19 cellular contexts compared by ENCODE assay signal in genomic region chr2:27961997-27962396, GRCh38.
DNase-seq lines count a peak whose midpoint lies in the region; TF ChIP-seq lines count a peak whose summit lies in the region.
"Had no signal": no experiment of that assay in that cellular context is flagged by ENCODE, and none has a peak within 500 bp of the region (broad histone marks: within the 10 kb centered on the region; RNA-seq: fewer than 3 reads in every experiment).

No MANE protein-coding gene starts in this region.

- H3K9me2 ChIP-seq in GM23248 (ENCODE audit: insufficient read depth) = no peaks in the 10 kb centered on the region

- H3K27me3 Mint-ChIP-seq in activated T-helper 2 cell treated with anti-CD3 and anti-CD28 coated beads, Interferon-gamma antibody, Interleukin-2, Interleukin-4, amounts not matched to agents 10 μg/mL and 5 μg/mL and 100 μg/mL, durations not matched to agents 14 hours and 24 hours and 36 hours (ENCODE audit: low read depth) = no peaks in the 10 kb centered on the region
- H3K27me3 Mint-ChIP-seq in T-helper 2 cell treated with Interferon-gamma antibody and Interleukin-4, amounts not matched to agents 5 μg/mL and 100 μg/mL, for 36 hours (ENCODE audit: low read depth) = no peaks in the 10 kb centered on the region
- H3K27me3 Mint-ChIP-seq: activated CD4-positive, alpha-beta T cell treated with anti-CD3 and anti-CD28 coated beads for 36 hours had no signal

- CTCF ChIA-PET in A673 (lab: Charles Lee) = no interaction called here

- no peaks in the 10 kb centered on the region for H3K27me3 ChIP-seq in ACC112 (ENCODE audit: insufficient read depth, low read length)
- no peaks in the 10 kb centered on the region for H3K27me3 ChIP-seq in GM23248 (replicated peaks; ENCODE audit: insufficient read depth)
- H3K27me3 ChIP-seq in A673 (replicated peaks; ENCODE audit: insufficient read depth, low read depth, low read length, poor library complexity) = no peaks in the 10 kb centered on the region
- H3K27me3 ChIP-seq: BE2C had no signal

- WGBS in GM23248 (ENCODE audit: low coverage in 1 of 2, low lambda C conversion rate in 2 of 2, missing lambda C conversion rate in 2 of 2), 2 experiments = 57 to 58% methylated on average over 2 of the region's 2 CpGs

- POLR2A ChIA-PET in A673 (lab: Charles Lee; ENCODE audit: low non-redundant PET) = no interaction called here

- in situ Hi-C loops in GM23248 (cut with MboI) = no loop called here

- H3K27ac Mint-ChIP-seq in activated T-helper 2 cell treated with anti-CD3 and anti-CD28 coated beads, Interferon-gamma antibody, Interleukin-2, Interleukin-4, amounts not matched to agents 10 μg/mL and 5 μg/mL and 100 μg/mL, durations not matched to agents 14 hours and 24 hours and 36 hours = peak overlapping the region; percentile 0
- no peak overlapping the region for H3K27ac Mint-ChIP-seq in T-helper 2 cell treated with Interferon-gamma antibody and Interleukin-4, amounts not matched to agents 5 μg/mL and 100 μg/mL, for 36 hours
- H3K27ac Mint-ChIP-seq: activated CD4-positive, alpha-beta T cell treated with anti-CD3 and anti-CD28 coated beads for 36 hours; H9 had no signal

- H3K9me3 ChIP-seq in GM23248 (ENCODE audit: low read depth) (no peaks in the 10 kb centered on the region), A673 (ENCODE audit: low read depth, low read length, poor library complexity, severe bottlenecking) (no peaks in the 10 kb centered on the region)
- H3K9me3 ChIP-seq: BE2C had no signal

- no TSS peak for BruUV-seq in A673 (replicated peaks; lab: Mats Ljungman, UMichigan)

- H3K79me2 ChIP-seq in ACC112 (ENCODE audit: control insufficient read depth, insufficient read depth, low read length, unreplicated experiment) = peaks cover 44% of the 10 kb centered on the region
- H3K79me2 ChIP-seq in GM23248 (ENCODE audit: insufficient read depth) = peaks cover 42% of the 10 kb centered on the region

- no peak overlapping the region for H3K4me3 Mint-ChIP-seq in activated T-helper 2 cell treated with anti-CD3 and anti-CD28 coated beads, Interferon-gamma antibody, Interleukin-2, Interleukin-4, amounts not matched to agents 10 μg/mL and 5 μg/mL and 100 μg/mL, durations not matched to agents 14 hours and 24 hours and 36 hours (ENCODE audit: low read depth)
- H3K4me3 Mint-ChIP-seq in T-helper 2 cell treated with Interferon-gamma antibody and Interleukin-4, amounts not matched to agents 5 μg/mL and 100 μg/mL, for 36 hours = no peak overlapping the region
- H3K4me3 Mint-ChIP-seq: activated CD4-positive, alpha-beta T cell treated with anti-CD3 and anti-CD28 coated beads for 36 hours; activated T-cell treated with anti-CD3 and anti-CD28 coated beads, Interleukin-2, amount 50 U/mL, for 4 hours; H9 had no signal

- peaks cover 40% of the 10 kb centered on the region for H3K36me3 Mint-ChIP-seq in activated T-helper 2 cell treated with anti-CD3 and anti-CD28 coated beads, Interferon-gamma antibody, Interleukin-2, Interleukin-4, amounts not matched to agents 10 μg/mL and 5 μg/mL and 100 μg/mL, durations not matched to agents 14 hours and 24 hours and 36 hours (ENCODE audit: low read depth)
- peaks cover 30% of the 10 kb centered on the region for H3K36me3 Mint-ChIP-seq in T-helper 2 cell treated with Interferon-gamma antibody and Interleukin-4, amounts not matched to agents 5 μg/mL and 100 μg/mL, for 36 hours (ENCODE audit: low read depth)

- DNase-seq in GM23248 (peak; percentile 68), fibroblast of the aortic adventitia (ENCODE audit: low read depth) (peak; percentile 46), UCSD-AML1 (lab: John Stamatoyannopoulos, UW; ENCODE audit: unreplicated experiment) (no peak), A673 (ENCODE audit: low spot score) (no peak)
- DNase-seq in activated T-helper 2 cell treated with anti-CD3 and anti-CD28 coated beads, Interferon-gamma antibody, Interleukin-2, Interleukin-4, amounts not matched to agents 10 μg/mL and 5 μg/mL and 100 μg/mL, durations not matched to agents 14 hours and 24 hours and 36 hours (ENCODE audit: low spot score) = no peak
- no peak for DNase-seq in T-helper 2 cell treated with Interferon-gamma antibody and Interleukin-4, amounts not matched to agents 5 μg/mL and 100 μg/mL, for 36 hours (ENCODE audit: low spot score)
- no peak for DNase-seq in activated CD4-positive, CD25-positive, alpha-beta regulatory T cell treated with anti-CD3 and anti-CD28 coated beads, Interleukin-2, amount 50 U/mL, for 72 hours
- DNase-seq: activated CD4-positive, alpha-beta T cell treated with anti-CD3 and anti-CD28 coated beads for 36 hours; activated T-cell treated with anti-CD3 and anti-CD28 coated beads, Interleukin-2, amount 50 U/mL, for 4 hours; amygdala; BE2C; H9; hippocampal formation; kidney glomerular epithelial cell; NCI-H2029; SIG-M5 had no signal

- intact Hi-C loops in activated T-helper 2 cell treated with anti-CD3 and anti-CD28 coated beads, Interferon-gamma antibody, Interleukin-2, Interleukin-4, amounts not matched to agents 10 μg/mL and 5 μg/mL and 100 μg/mL, durations not matched to agents 14 hours and 24 hours and 36 hours (cut with micrococcal nuclease) = loop anchor here (2.0 to 5.0 kb wide), 2 partner anchors 15 to 485 kb away; no protein-coding TSS in a partner anchor
- intact Hi-C loops in A673 (cut with micrococcal nuclease; ENCODE audit: unreplicated experiment) = no loop called here

- no peak overlapping the region for H3K4me2 ChIP-seq in GM23248 (ENCODE audit: unreplicated experiment)

- no peaks in the 10 kb centered on the region for H4K20me1 ChIP-seq in GM23248 (ENCODE audit: insufficient read depth)

- H2AFZ ChIP-seq in ACC112 (ENCODE audit: low read length, unreplicated experiment) (no peak overlapping the region), GM23248 (no peak overlapping the region)

- H3K27ac ChIP-seq in ACC112 (ENCODE audit: low read depth, low read length) (peak overlapping the region; percentile 12; the same call in 1 of the 2 replicates), GM23248 (peak overlapping the region; percentile 94), A673 (ENCODE audit: low read depth, low read length, poor library complexity, severe bottlenecking) (no peak overlapping the region)
- H3K27ac ChIP-seq: coronary artery, epithelial cell of prostate had no signal

- peaks cover 52% of the 10 kb centered on the region for H3F3A ChIP-seq in GM23248 (ENCODE audit: insufficient read depth)

- H3K4me1 Mint-ChIP-seq in activated T-helper 2 cell treated with anti-CD3 and anti-CD28 coated beads, Interferon-gamma antibody, Interleukin-2, Interleukin-4, amounts not matched to agents 10 μg/mL and 5 μg/mL and 100 μg/mL, durations not matched to agents 14 hours and 24 hours and 36 hours (ENCODE audit: low read depth) = peaks cover 69% of the 10 kb centered on the region
- H3K4me1 Mint-ChIP-seq in T-helper 2 cell treated with Interferon-gamma antibody and Interleukin-4, amounts not matched to agents 5 μg/mL and 100 μg/mL, for 36 hours (ENCODE audit: low read depth) = peaks cover 72% of the 10 kb centered on the region
- H3K4me1 Mint-ChIP-seq: H9 had no signal

- peaks cover 15% of the 10 kb centered on the region for H3K9me3 Mint-ChIP-seq in activated T-helper 2 cell treated with anti-CD3 and anti-CD28 coated beads, Interferon-gamma antibody, Interleukin-2, Interleukin-4, amounts not matched to agents 10 μg/mL and 5 μg/mL and 100 μg/mL, durations not matched to agents 14 hours and 24 hours and 36 hours
- H3K9me3 Mint-ChIP-seq in T-helper 2 cell treated with Interferon-gamma antibody and Interleukin-4, amounts not matched to agents 5 μg/mL and 100 μg/mL, for 36 hours = peaks cover 12% of the 10 kb centered on the region
- H3K9me3 Mint-ChIP-seq: activated T-cell treated with anti-CD3 and anti-CD28 coated beads, Interleukin-2, amount 50 U/mL, for 4 hours had no signal

- H3K4me3 ChIP-seq in ACC112 (ENCODE audit: low read depth, low read length) = no peak overlapping the region
- no peak overlapping the region for H3K4me3 ChIP-seq in GM23248
- H3K4me3 ChIP-seq in fibroblast of the aortic adventitia (ENCODE audit: low read depth, low read length) = no peak overlapping the region
- H3K4me3 ChIP-seq in A673 (ENCODE audit: low read depth, low read length, poor library complexity, severe bottlenecking) = no peak overlapping the region
- H3K4me3 ChIP-seq: coronary artery had no signal

- TF ChIP-seq CTCF in fibroblast of the aortic adventitia (IDR thresholded peaks at IDR 0.05; ENCODE audit: insufficient read depth, low read length) (no peak), A673 (conservative IDR thresholded peaks at IDR 0.05; ENCODE audit: low read depth, low read length) (no peak)

- H3K4me1 ChIP-seq in ACC112 (ENCODE audit: control insufficient read depth, insufficient read depth, low read length, unreplicated experiment) (peaks cover 63% of the 10 kb centered on the region), GM23248 (ENCODE audit: insufficient read depth) (peaks cover 50% of the 10 kb centered on the region), A673 (ENCODE audit: insufficient read depth, low read length, poor library complexity, severe bottlenecking) (peaks cover 19% of the 10 kb centered on the region)

- no peaks in the 10 kb centered on the region for H3K36me3 ChIP-seq in ACC112 (ENCODE audit: insufficient read depth, low read length)
- H3K36me3 ChIP-seq in GM23248 (ENCODE audit: low read depth) = no peaks in the 10 kb centered on the region
- no peaks in the 10 kb centered on the region for H3K36me3 ChIP-seq in A673 (ENCODE audit: insufficient read depth, low read length, poor library complexity, severe bottlenecking)
- H3K36me3 ChIP-seq: BE2C had no signal

- no peak overlapping the region for H3K9ac ChIP-seq in GM23248

Comparison
In these comparisons a context has a peak if more than half of its experiments do, and no peak if none do; other contexts are left out.
1. DNase-seq: peak in GM23248 (single experiment) and fibroblast of the aortic adventitia (single experiment); none in activated T-helper 2 cell treated with anti-CD3 and anti-CD28 coated beads, Interferon-gamma antibody, Interleukin-2, Interleukin-4, amounts not matched to agents 10 μg/mL and 5 μg/mL and 100 μg/mL, durations not matched to agents 14 hours and 24 hours and 36 hours (single experiment), UCSD-AML1 (single experiment), A673 (single experiment), T-helper 2 cell treated with Interferon-gamma antibody and Interleukin-4, amounts not matched to agents 5 μg/mL and 100 μg/mL, for 36 hours (single experiment) and activated CD4-positive, CD25-positive, alpha-beta regulatory T cell treated with anti-CD3 and anti-CD28 coated beads, Interleukin-2, amount 50 U/mL, for 72 hours (single experiment).